Comparison of ENCODE assay signal across 14 cellular contexts in genomic region chr7:42006801-42007394, GRCh38.
DNase-seq lines count a peak whose midpoint lies in the region; ATAC-seq and TF ChIP-seq lines count a peak whose summit lies in the region.
"Had no signal": no experiment of that assay in that cellular context is flagged by ENCODE, and none has a peak within 500 bp of the region (broad histone marks: within the 10 kb centered on the region; RNA-seq: fewer than 3 reads in every experiment).

No MANE protein-coding gene starts in this region.

- ATAC-seq in left ventricle myocardium superior (peak; percentile 55), body of pancreas (peak; percentile 78)
- ATAC-seq: HCT116 had no signal

- H3K9me3 Mint-ChIP-seq in activated CD4-positive, alpha-beta T cell treated with anti-CD3 and anti-CD28 coated beads, Interleukin-2, amount 10 ng/mL, durations not matched to agents 24 days and 14 days, result no peaks in the 10 kb centered on the region

- no peaks in the 10 kb centered on the region for H3K4me1 ChIP-seq in right atrium auricular region
- H3K4me1 ChIP-seq in body of pancreas, result peaks cover 13% of the 10 kb centered on the region
- H3K4me1 ChIP-seq in thyroid gland, result peaks cover 6 to 9% of the 10 kb centered on the region in 2 donors

- TF ChIP-seq POLR2A in body of pancreas (IDR thresholded peaks at IDR 0.05) (no peak), thyroid gland (IDR thresholded peaks at IDR 0.05) (no peak)

- intact Hi-C loops in left ventricle myocardium superior (cut with micrococcal nuclease) (no loop called here), body of pancreas (cut with DNase I) (no loop called here), thyroid gland (cut with DNase I) (no loop called here)
- intact Hi-C loops in activated CD4-positive, alpha-beta T cell treated with anti-CD3 and anti-CD28 coated beads, Interleukin-2, amount 10 ng/mL, durations not matched to agents 24 days and 14 days (cut with micrococcal nuclease), result no loop called here

- H3K36me3 Mint-ChIP-seq in activated CD4-positive, alpha-beta T cell treated with anti-CD3 and anti-CD28 coated beads, Interleukin-2, amount 10 ng/mL, durations not matched to agents 24 days and 14 days (ENCODE audit: low read depth), result no peaks in the 10 kb centered on the region
- H3K36me3 Mint-ChIP-seq: CD4-positive, alpha-beta memory T cell had no signal

- no peak for TF ChIP-seq CTCF in right atrium auricular region (IDR thresholded peaks at IDR 0.05)
- TF ChIP-seq CTCF in body of pancreas (IDR thresholded peaks at IDR 0.05), result no peak
- no peak for TF ChIP-seq CTCF in thyroid gland (IDR thresholded peaks at IDR 0.05)

- no peak overlapping the region for H3K4me3 ChIP-seq in right atrium auricular region
- H3K4me3 ChIP-seq in body of pancreas, result no peak overlapping the region
- H3K4me3 ChIP-seq in thyroid gland (replicated peaks in 1 of 3), result no peak overlapping the region

- 34 to 43% methylated on average over 3 of the region's 3 CpGs for WGBS in body of pancreas, 2 donors
- WGBS in thyroid gland, 2 donors, result 42 to 43% methylated on average over 3 of the region's 3 CpGs

- H3K4me1 Mint-ChIP-seq in activated CD4-positive, alpha-beta T cell treated with anti-CD3 and anti-CD28 coated beads, Interleukin-2, amount 10 ng/mL, durations not matched to agents 24 days and 14 days, result no peaks in the 10 kb centered on the region
- H3K4me1 Mint-ChIP-seq: CD4-positive, alpha-beta memory T cell had no signal

- H3K27ac Mint-ChIP-seq in activated CD4-positive, alpha-beta T cell treated with anti-CD3 and anti-CD28 coated beads, Interleukin-2, amount 10 ng/mL, durations not matched to agents 24 days and 14 days, result no peak overlapping the region
- H3K27ac Mint-ChIP-seq: CD4-positive, alpha-beta memory T cell had no signal

- H3K27ac ChIP-seq in right atrium auricular region (no peak overlapping the region), body of pancreas (peak overlapping the region in 3 of 4 donors; percentile 52 to 63 (median 58)), thyroid gland (peak overlapping the region; percentile 65 to 81 (median 72))

- H3K36me3 ChIP-seq in right atrium auricular region (no peaks in the 10 kb centered on the region), body of pancreas (replicated peaks in 1 of 2; ENCODE audit: insufficient read depth in 1 of 2, low read depth in 2 of 2) (no peaks in the 10 kb centered on the region), thyroid gland (no peaks in the 10 kb centered on the region)

- no peaks in the 10 kb centered on the region for H3K9me3 ChIP-seq in right atrium auricular region
- H3K9me3 ChIP-seq in body of pancreas, result no peaks in the 10 kb centered on the region
- H3K9me3 ChIP-seq in thyroid gland, result no peaks in the 10 kb centered on the region

- H3K27me3 Mint-ChIP-seq in activated CD4-positive, alpha-beta T cell treated with anti-CD3 and anti-CD28 coated beads, Interleukin-2, amount 10 ng/mL, durations not matched to agents 24 days and 14 days, result no peaks in the 10 kb centered on the region
- H3K27me3 Mint-ChIP-seq: CD4-positive, alpha-beta memory T cell had no signal

- no peak overlapping the region for H3K4me3 Mint-ChIP-seq in activated CD4-positive, alpha-beta T cell treated with anti-CD3 and anti-CD28 coated beads, Interleukin-2, amount 10 ng/mL, durations not matched to agents 24 days and 14 days
- H3K4me3 Mint-ChIP-seq: CD4-positive, alpha-beta memory T cell had no signal

- no peaks in the 10 kb centered on the region for H3K27me3 ChIP-seq in right atrium auricular region
- no peaks in the 10 kb centered on the region for H3K27me3 ChIP-seq in body of pancreas
- H3K27me3 ChIP-seq in thyroid gland, result no peaks in the 10 kb centered on the region

- DNase-seq in left ventricle myocardium superior (no peak), right atrium auricular region (ENCODE audit: low spot score) (no peak), body of pancreas (peak; percentile 46 to 78 (median 65)), thyroid gland (peak; percentile 38 to 45)
- no peak for DNase-seq in activated CD4-positive, alpha-beta T cell treated with anti-CD3 and anti-CD28 coated beads, Interleukin-2, amount 10 ng/mL, durations not matched to agents 24 days and 14 days
- no peak for DNase-seq in activated naive CD4-positive, alpha-beta T cell treated with anti-CD3 and anti-CD28 coated beads, Interleukin-2, amount 50 U/mL, for 16 hours
- DNase-seq: C1 segment of cervical spinal cord; Calu3; CD4-positive, alpha-beta memory T cell; COR-L47; DMS153; DND-41; H7 had no signal

Comparison
In these comparisons a context has a peak if more than half of its experiments do, and no peak if none do; other contexts are left out.
1. DNase-seq: peak in body of pancreas (4 of 4) and thyroid gland (2 of 2); none in left ventricle myocardium superior (single experiment), right atrium auricular region (single experiment), activated CD4-positive, alpha-beta T cell treated with anti-CD3 and anti-CD28 coated beads, Interleukin-2, amount 10 ng/mL, durations not matched to agents 24 days and 14 days (single experiment) and activated naive CD4-positive, alpha-beta T cell treated with anti-CD3 and anti-CD28 coated beads, Interleukin-2, amount 50 U/mL, for 16 hours (single experiment).
2. H3K27ac ChIP-seq: peak in body of pancreas (3 of 4) and thyroid gland (3 of 3); none in right atrium auricular region (0 of 2).